Comparison of ENCODE assay signal across 8 cellular contexts in the genomic region with DNA sequence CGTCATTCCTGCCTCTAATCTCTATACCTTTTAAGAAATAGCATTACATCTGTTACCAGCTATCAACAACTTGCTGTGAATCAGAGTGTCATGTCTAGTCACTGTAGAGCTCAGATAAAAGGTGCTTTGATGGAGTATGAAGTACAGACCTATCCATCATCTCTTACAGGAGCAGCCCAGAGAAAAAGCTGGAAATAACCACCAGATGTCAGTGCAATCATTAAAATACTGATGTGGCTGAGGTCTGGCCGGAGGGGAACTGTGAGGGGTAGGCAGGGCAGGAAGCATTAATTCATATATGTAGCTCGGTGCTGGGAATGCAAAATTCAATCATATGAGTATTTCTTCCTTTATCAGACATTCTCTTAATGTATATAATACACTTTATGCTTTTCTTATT.
DNase-seq lines count a peak whose midpoint lies in the region; ATAC-seq and TF ChIP-seq lines count a peak whose summit lies in the region.

No MANE protein-coding gene starts in this region.

- H3K4me3 ChIP-seq in MM.1S (ENCODE audit: low read length) (no peak overlapping the region), ovary (no peak overlapping the region), stomach (no peak overlapping the region)

- H4K20me1 ChIP-seq in MM.1S (ENCODE audit: insufficient read depth, low read length) = no peaks in the 10 kb centered on the region

- H3K27me3 ChIP-seq in MM.1S (replicated peaks; ENCODE audit: insufficient read depth, low read length) = no peaks in the 10 kb centered on the region
- H3K27me3 ChIP-seq in ovary = no peaks in the 10 kb centered on the region
- H3K27me3 ChIP-seq in stomach = no peaks in the 10 kb centered on the region

- no peaks in the 10 kb centered on the region for H3K36me3 ChIP-seq in MM.1S (replicated peaks; ENCODE audit: insufficient read depth, low read length)
- H3K36me3 ChIP-seq in ovary = no peaks in the 10 kb centered on the region
- no peaks in the 10 kb centered on the region for H3K36me3 ChIP-seq in stomach

- peaks cover 6% of the 10 kb centered on the region; the same call in 1 of the 2 replicates for H3K4me1 ChIP-seq in MM.1S (ENCODE audit: low read length)
- H3K4me1 ChIP-seq in ovary (ENCODE audit: insufficient read depth) = no peaks in the 10 kb centered on the region
- H3K4me1 ChIP-seq in stomach = no peaks in the 10 kb centered on the region

- no peaks in the 10 kb centered on the region for H3F3A ChIP-seq in MM.1S (ENCODE audit: insufficient read depth, low read length)

- TF ChIP-seq POLR2A in ovary (IDR thresholded peaks at IDR 0.05) (no peak), stomach (IDR thresholded peaks at IDR 0.05) (no peak)

- no peak for ATAC-seq in HG03354 (IDR thresholded peaks at IDR 0.05; ENCODE audit: poor library complexity, severe bottlenecking, unreplicated experiment)

- no peak overlapping the region for H2AFZ ChIP-seq in MM.1S (ENCODE audit: low read length)

- H3K9me3 ChIP-seq in MM.1S (replicated peaks; ENCODE audit: insufficient read depth, low read length) = no peaks in the 10 kb centered on the region
- no peaks in the 10 kb centered on the region for H3K9me3 ChIP-seq in ovary
- no peaks in the 10 kb centered on the region for H3K9me3 ChIP-seq in stomach

- TF ChIP-seq EP300 in ovary (IDR thresholded peaks at IDR 0.05) (no peak), stomach (IDR thresholded peaks at IDR 0.05) (no peak)

- H3K27ac ChIP-seq in MM.1S (ENCODE audit: low read length) = no peak overlapping the region
- no peak overlapping the region for H3K27ac ChIP-seq in ovary
- H3K27ac ChIP-seq in stomach = no peak overlapping the region

- DNase-seq in GM03348 (ENCODE audit: low spot score) = peak; percentile 4
- no peak for DNase-seq in MM.1S
- peak; percentile 21 to 33 for DNase-seq in dermis microvascular lymphatic vessel endothelial cell (ENCODE audit: low read depth in 2 of 2)
- no peak for DNase-seq in ovary
- no peak for DNase-seq in activated effector memory CD4-positive, alpha-beta T cell treated with anti-CD3 and anti-CD28 coated beads, Interleukin-2, amount 50 U/mL, for 16 hours
- DNase-seq in stomach = no peak
- no peak for DNase-seq in CD1c-positive myeloid dendritic cell (ENCODE audit: extremely low spot score)

- H3K79me2 ChIP-seq in MM.1S (ENCODE audit: low read length) = no peaks in the 10 kb centered on the region

- no peak overlapping the region for H3K4me2 ChIP-seq in MM.1S (ENCODE audit: low read depth, low read length)

- intact Hi-C loops in ovary (cut with DNase I) (no loop called here), stomach (cut with DNase I; ENCODE audit: low total_unique reads) (no loop called here)

- H3K9ac ChIP-seq in MM.1S (ENCODE audit: low read length) = no peak overlapping the region

- WGBS in ovary, 3 donors = 34 to 36% (median 35%) methylated on average over 3 of the region's 3 CpGs
- WGBS in stomach, 5 donors = 29 to 39% (median 38%) methylated on average over 3 of the region's 3 CpGs

- peak; percentile 27 for TF ChIP-seq CTCF in MM.1S (IDR thresholded peaks at IDR 0.05; ENCODE audit: low read length)
- TF ChIP-seq CTCF in ovary (IDR thresholded peaks at IDR 0.05) = peak; percentile 8 to 29 (median 25)
- peak in 3 of 7 experiments; percentile 18 to 36 (median 35) for TF ChIP-seq CTCF in stomach (IDR thresholded peaks at IDR 0.05)

- no peaks in the 10 kb centered on the region for H3K9me2 ChIP-seq in MM.1S (replicated peaks; ENCODE audit: insufficient read depth, low read length)

Comparison
In these comparisons a context has a peak if more than half of its experiments do, and no peak if none do; other contexts are left out.
1. DNase-seq: peak in GM03348 (single experiment) and dermis microvascular lymphatic vessel endothelial cell (2 of 2); none in MM.1S (single experiment), ovary (0 of 5), activated effector memory CD4-positive, alpha-beta T cell treated with anti-CD3 and anti-CD28 coated beads, Interleukin-2, amount 50 U/mL, for 16 hours (single experiment), stomach (single experiment) and CD1c-positive myeloid dendritic cell (single experiment).